8 cellular contexts compared by ENCODE assay signal in the genomic region with DNA sequence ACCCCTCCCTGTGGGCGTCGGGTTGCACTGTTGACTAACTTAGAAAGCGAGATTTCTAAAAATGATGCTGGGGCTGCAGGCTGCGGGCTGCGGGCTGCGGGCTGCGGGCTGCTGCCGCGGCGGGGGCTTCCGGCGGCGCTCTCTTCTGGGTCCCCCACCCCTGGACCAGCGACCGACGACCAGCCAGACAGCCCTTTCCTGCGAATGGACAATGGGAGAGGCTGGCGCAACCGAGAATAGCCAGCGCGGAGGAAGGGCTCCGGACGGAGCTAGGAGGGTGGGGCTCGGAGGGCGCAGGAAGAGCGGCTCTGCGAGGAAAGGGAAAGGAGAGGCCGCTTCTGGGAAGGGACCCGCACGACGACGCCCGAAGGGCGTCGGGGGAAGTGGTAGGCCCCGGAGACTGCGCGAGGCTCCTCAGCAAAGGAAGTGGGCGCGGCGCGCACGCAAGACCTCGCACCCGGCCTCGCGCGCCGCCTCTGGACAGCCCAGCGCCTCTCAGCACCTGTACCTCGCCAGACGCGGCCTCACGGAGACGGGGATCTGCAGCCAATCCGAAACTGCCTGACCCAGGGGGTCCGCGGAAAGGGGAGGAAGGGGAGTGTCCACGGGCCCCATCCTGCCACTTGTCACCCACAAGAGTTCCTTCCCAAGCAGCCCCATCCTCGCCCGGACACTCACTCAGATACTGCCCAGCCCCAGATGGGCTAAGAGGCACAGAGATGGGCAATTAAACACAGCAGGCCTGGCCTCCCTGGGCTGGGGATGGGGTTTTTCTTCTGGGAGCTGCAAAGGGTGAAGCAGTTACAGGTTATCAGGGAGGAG.
DNase-seq lines count a peak whose midpoint lies in the region; ATAC-seq and TF ChIP-seq lines count a peak whose summit lies in the region.

No MANE protein-coding gene starts in this region.

- peak overlapping the region; percentile 64 to 77 (median 70) for H3K27ac Mint-ChIP-seq in CD4-positive, alpha-beta memory T cell
- peak overlapping the region; percentile 97 for H3K27ac Mint-ChIP-seq in activated CD8-positive, alpha-beta T cell treated with anti-CD3 and anti-CD28 coated beads, Interleukin-2, amount 10 ng/mL, durations not matched to agents 7 days and 5 days
- peak overlapping the region; percentile 84 to 95 for H3K27ac Mint-ChIP-seq in natural killer cell
- H3K27ac Mint-ChIP-seq in stimulated activated naive CD8-positive, alpha-beta T cell treated with anti-CD3 and anti-CD28 coated beads, Interleukin-15, Interleukin-2, amounts not matched to agents 100 ng/mL and 50 ng/mL, for 24 hours: peak overlapping the region; percentile 79

- ATAC-seq in GM19455 (IDR thresholded peaks at IDR 0.05; ENCODE audit: unreplicated experiment) (peak; percentile 48), natural killer cell (peak; percentile 87 to 91 (median 91))
- peak; percentile 87 for ATAC-seq in activated CD8-positive, alpha-beta T cell treated with anti-CD3 and anti-CD28 coated beads, Interleukin-2, amount 10 ng/mL, durations not matched to agents 7 days and 5 days

- CTCF ChIA-PET in CD4-positive, alpha-beta memory T cell (lab: Charles Lee; ENCODE audit: partially characterized antibody): interaction anchor here (0.6 to 1.9 kb wide), 9 partner anchors 8 to 147 kb away, joined by 3 to 7 read pairs (median 4); no protein-coding TSS in a partner anchor
- CTCF ChIA-PET in activated CD8-positive, alpha-beta T cell treated with anti-CD3 and anti-CD28 coated beads, Interleukin-2, amount 10 ng/mL, durations not matched to agents 7 days and 5 days (lab: Charles Lee): interaction anchor here (1.0 to 3.2 kb wide), 7 partner anchors 8 to 89 kb away, joined by 3 to 16 read pairs (median 8); no protein-coding TSS in a partner anchor

- H3K9me3 ChIP-seq in CD4-positive, alpha-beta memory T cell (ENCODE audit: control insufficient read depth in 1 of 2, low read length in 2 of 2): no peaks in the 10 kb centered on the region
- no peaks in the 10 kb centered on the region for H3K9me3 ChIP-seq in HUES48 (ENCODE audit: control insufficient read depth, insufficient read depth, low read length)

- intact Hi-C loops in CD4-positive, alpha-beta memory T cell (cut with micrococcal nuclease): loop anchor here (1.0 to 10.0 kb wide), 6 partner anchors 26 to 377 kb away; partner anchors contain the start of genes HEG1 and ZNF148
- intact Hi-C loops in natural killer cell (cut with micrococcal nuclease): loop anchor here (1.0 to 10.0 kb wide), 5 partner anchors 90 to 293 kb away; partner anchors contain the start of gene ZNF148

- no peaks in the 10 kb centered on the region for H3K36me3 Mint-ChIP-seq in CD4-positive, alpha-beta memory T cell
- peaks cover 8% of the 10 kb centered on the region for H3K36me3 Mint-ChIP-seq in activated CD8-positive, alpha-beta T cell treated with anti-CD3 and anti-CD28 coated beads, Interleukin-2, amount 10 ng/mL, durations not matched to agents 7 days and 5 days (ENCODE audit: low read depth)
- H3K36me3 Mint-ChIP-seq in natural killer cell: no peaks in the 10 kb centered on the region
- no peaks in the 10 kb centered on the region for H3K36me3 Mint-ChIP-seq in stimulated activated naive CD8-positive, alpha-beta T cell treated with anti-CD3 and anti-CD28 coated beads, Interleukin-15, Interleukin-2, amounts not matched to agents 100 ng/mL and 50 ng/mL, for 24 hours (ENCODE audit: low read depth)

- in situ Hi-C loops in ACHN (cut with HindIII; ENCODE audit: low pct_ligation_motif_present, low pct_unique_long_range_greater_than_20kb, low sequenced_read_pairs): no loop called here

- H3K27me3 Mint-ChIP-seq in CD4-positive, alpha-beta memory T cell: no peaks in the 10 kb centered on the region
- peaks cover 10% of the 10 kb centered on the region for H3K27me3 Mint-ChIP-seq in activated CD8-positive, alpha-beta T cell treated with anti-CD3 and anti-CD28 coated beads, Interleukin-2, amount 10 ng/mL, durations not matched to agents 7 days and 5 days (ENCODE audit: low read depth)
- H3K27me3 Mint-ChIP-seq in natural killer cell (ENCODE audit: low read depth in 2 of 2): no peaks in the 10 kb centered on the region
- peaks cover 23% of the 10 kb centered on the region for H3K27me3 Mint-ChIP-seq in stimulated activated naive CD8-positive, alpha-beta T cell treated with anti-CD3 and anti-CD28 coated beads, Interleukin-15, Interleukin-2, amounts not matched to agents 100 ng/mL and 50 ng/mL, for 24 hours

- peaks cover 13 to 36% (median 24%) of the 10 kb centered on the region in 4 donors for H3K4me1 Mint-ChIP-seq in CD4-positive, alpha-beta memory T cell
- peaks cover 73% of the 10 kb centered on the region for H3K4me1 Mint-ChIP-seq in activated CD8-positive, alpha-beta T cell treated with anti-CD3 and anti-CD28 coated beads, Interleukin-2, amount 10 ng/mL, durations not matched to agents 7 days and 5 days (ENCODE audit: low read depth)
- H3K4me1 Mint-ChIP-seq in natural killer cell: peaks cover 46 to 66% of the 10 kb centered on the region in 2 donors
- peaks cover 33% of the 10 kb centered on the region for H3K4me1 Mint-ChIP-seq in stimulated activated naive CD8-positive, alpha-beta T cell treated with anti-CD3 and anti-CD28 coated beads, Interleukin-15, Interleukin-2, amounts not matched to agents 100 ng/mL and 50 ng/mL, for 24 hours (ENCODE audit: low read depth)

- H3K4me3 Mint-ChIP-seq in CD4-positive, alpha-beta memory T cell: peak overlapping the region; percentile 65 to 86 (median 79)
- peak overlapping the region; percentile 74 for H3K4me3 Mint-ChIP-seq in activated CD8-positive, alpha-beta T cell treated with anti-CD3 and anti-CD28 coated beads, Interleukin-2, amount 10 ng/mL, durations not matched to agents 7 days and 5 days
- H3K4me3 Mint-ChIP-seq in natural killer cell: peak overlapping the region; percentile 86
- peak overlapping the region; percentile 74 for H3K4me3 Mint-ChIP-seq in stimulated activated naive CD8-positive, alpha-beta T cell treated with anti-CD3 and anti-CD28 coated beads, Interleukin-15, Interleukin-2, amounts not matched to agents 100 ng/mL and 50 ng/mL, for 24 hours

- TF ChIP-seq POLR2A in erythroblast (IDR thresholded peaks at IDR 0.05; ENCODE audit: low read length): no peak

- peak; percentile 6 for TF ChIP-seq CTCF in natural killer cell (IDR thresholded peaks at IDR 0.05)

- H3K27me3 ChIP-seq in CD4-positive, alpha-beta memory T cell (ENCODE audit: insufficient read depth, low read length): no peaks in the 10 kb centered on the region
- H3K27me3 ChIP-seq in HUES48 (ENCODE audit: control insufficient read depth, insufficient read depth, low read length): peaks cover 20% of the 10 kb centered on the region; the same call in 1 of the 2 replicates

- peak overlapping the region; percentile 29 for H3K27ac ChIP-seq in CD4-positive, alpha-beta memory T cell (ENCODE audit: low read depth, low read length)
- peak overlapping the region; percentile 2 for H3K27ac ChIP-seq in HUES48 (ENCODE audit: low read depth, low read length)

- no peak overlapping the region for H3K9ac ChIP-seq in HUES48 (ENCODE audit: low read depth, low read length)

- H3K4me3 ChIP-seq in CD4-positive, alpha-beta memory T cell (ENCODE audit: low read length in 2 of 2): peak overlapping the region; percentile 11 to 38
- peak overlapping the region; percentile 63 for H3K4me3 ChIP-seq in HUES48 (ENCODE audit: low read depth, low read length)

- H3K9me3 Mint-ChIP-seq in CD4-positive, alpha-beta memory T cell: peaks cover 0 to 1% (median 0%) of the 10 kb centered on the region in 8 donors
- H3K9me3 Mint-ChIP-seq in activated CD8-positive, alpha-beta T cell treated with anti-CD3 and anti-CD28 coated beads, Interleukin-2, amount 10 ng/mL, durations not matched to agents 7 days and 5 days (ENCODE audit: insufficient read depth): peaks cover 3% of the 10 kb centered on the region
- no peaks in the 10 kb centered on the region for H3K9me3 Mint-ChIP-seq in natural killer cell
- no peaks in the 10 kb centered on the region for H3K9me3 Mint-ChIP-seq in stimulated activated naive CD8-positive, alpha-beta T cell treated with anti-CD3 and anti-CD28 coated beads, Interleukin-15, Interleukin-2, amounts not matched to agents 100 ng/mL and 50 ng/mL, for 24 hours

- POLR2A ChIA-PET in CD4-positive, alpha-beta memory T cell (lab: Charles Lee; ENCODE audit: partially characterized antibody): interaction anchor here (0.6 to 2.1 kb wide), 4 partner anchors 22 to 89 kb away, joined by 3 to 8 read pairs (median 3); partner anchors contain the start of gene HEG1
- POLR2A ChIA-PET in activated CD8-positive, alpha-beta T cell treated with anti-CD3 and anti-CD28 coated beads, Interleukin-2, amount 10 ng/mL, durations not matched to agents 7 days and 5 days (lab: Charles Lee): interaction anchor here (0.6 kb wide), 1 partner anchor 82 kb away, joined by 3 read pairs; no protein-coding TSS in a partner anchor

- H3K36me3 ChIP-seq in CD4-positive, alpha-beta memory T cell (ENCODE audit: insufficient read depth, low read length): no peaks in the 10 kb centered on the region
- no peaks in the 10 kb centered on the region for H3K36me3 ChIP-seq in HUES48 (ENCODE audit: control insufficient read depth, insufficient read depth, low read length)

- peak; percentile 56 to 66 (median 64) for DNase-seq in CD4-positive, alpha-beta memory T cell
- peak; percentile 90 for DNase-seq in activated CD8-positive, alpha-beta T cell treated with anti-CD3 and anti-CD28 coated beads, Interleukin-2, amount 10 ng/mL, durations not matched to agents 7 days and 5 days
- peak; percentile 23 to 25 for DNase-seq in erythroblast (lab: John Stamatoyannopoulos, UW)
- peak; percentile 61 for DNase-seq in natural killer cell
- no peak for DNase-seq in ACHN

- peaks cover 21% of the 10 kb centered on the region for H3K4me1 ChIP-seq in CD4-positive, alpha-beta memory T cell (ENCODE audit: insufficient read depth, low read length)
- peaks cover 37% of the 10 kb centered on the region for H3K4me1 ChIP-seq in HUES48 (ENCODE audit: control insufficient read depth, insufficient read depth, low read length)
